25 cellular contexts compared by ENCODE assay signal in genomic region chr5:95599252-95599651, GRCh38. TPM values are rescaled to one million over a fixed set of nuclear protein-coding genes. Genes with fewer than 3 reads are reported as not detected.
DNase-seq lines count a peak whose midpoint lies in the region; ATAC-seq, FAIRE-seq and TF ChIP-seq lines count a peak whose summit lies in the region.
"Had no signal": no experiment of that assay in that cellular context is flagged by ENCODE, and none has a peak within 500 bp of the region (broad histone marks: within the 10 kb centered on the region; RNA-seq: fewer than 3 reads in every experiment).

No MANE protein-coding gene starts in this region.

- BruUV-seq in Panc1 (replicated peaks; lab: Mats Ljungman, UMichigan), result no TSS peak
- no TSS peak for BruUV-seq in PC-9 (replicated peaks; lab: Mats Ljungman, UMichigan)

- H3K27me3 ChIP-seq in GM23338 (ENCODE audit: insufficient read depth) (no peaks in the 10 kb centered on the region), Panc1 (ENCODE audit: control insufficient read depth, insufficient read depth, low read length) (no peaks in the 10 kb centered on the region), H1 (replicated peaks in 1 of 4; ENCODE audit: control insufficient read depth in 3 of 4, extremely low read depth in 1 of 4, insufficient read depth in 3 of 4, low read length in 3 of 4) (no peaks in the 10 kb centered on the region), mesendoderm (ENCODE audit: insufficient read depth, low read length, poor library complexity) (no peaks in the 10 kb centered on the region), PC-9 (ENCODE audit: insufficient read depth, low read depth) (no peaks in the 10 kb centered on the region)
- H3K27me3 ChIP-seq: BLaER1 treated with 17β-estradiol and CSF1 and Interleukin-3, amounts not matched to agents 10 nM and 100 nM had no signal

- H3K18ac ChIP-seq in H1 (ENCODE audit: extremely low read depth, low read length) (no peak overlapping the region), mesendoderm (ENCODE audit: low read length) (no peak overlapping the region)

- no peaks in the 10 kb centered on the region for H3K9me2 ChIP-seq in GM23338 (ENCODE audit: insufficient read depth)
- H3K9me2 ChIP-seq in PC-9 (ENCODE audit: insufficient read depth), result no peaks in the 10 kb centered on the region

- H3K36me3 Mint-ChIP-seq in GM23338 (ENCODE audit: low read depth), result no peaks in the 10 kb centered on the region
- H3K36me3 Mint-ChIP-seq in immature natural killer cell, result peaks cover 5 to 13% (median 8%) of the 10 kb centered on the region in 3 donors
- H3K36me3 Mint-ChIP-seq in osteocyte (ENCODE audit: unreplicated experiment), result peaks cover 14% of the 10 kb centered on the region

- H2BK15ac ChIP-seq in H1 (ENCODE audit: low read length) (no peak overlapping the region), mesendoderm (replicated peaks; ENCODE audit: low read depth) (no peak overlapping the region)

- H3K79me2 ChIP-seq in GM23338 (replicated peaks; ENCODE audit: insufficient read depth) (no peaks in the 10 kb centered on the region), H1 (ENCODE audit: control insufficient read depth in 1 of 2, insufficient read depth in 2 of 2, low read length in 2 of 2) (no peaks in the 10 kb centered on the region), mesendoderm (ENCODE audit: control insufficient read depth, insufficient read depth, low read length) (no peaks in the 10 kb centered on the region), PC-9 (ENCODE audit: low read depth) (no peaks in the 10 kb centered on the region)

- H2BK120ac ChIP-seq in H1 (replicated peaks; ENCODE audit: low read depth, low read length) (no peak overlapping the region), mesendoderm (ENCODE audit: low read depth, low read length) (no peak overlapping the region)

- H3K4me1 ChIP-seq in GM23338 (ENCODE audit: insufficient read depth) (no peaks in the 10 kb centered on the region), Panc1 (ENCODE audit: control insufficient read depth, insufficient read depth, low read length) (peaks cover 7% of the 10 kb centered on the region), H1 (replicated peaks in 1 of 4; ENCODE audit: control insufficient read depth in 3 of 4, insufficient read depth in 4 of 4, low read length in 3 of 4) (no peaks in the 10 kb centered on the region), mesendoderm (ENCODE audit: control insufficient read depth, low read depth, low read length) (no peaks in the 10 kb centered on the region), PC-9 (replicated peaks; ENCODE audit: insufficient read depth) (no peaks in the 10 kb centered on the region)
- H3K4me1 ChIP-seq: A549; BLaER1 treated with 17β-estradiol and CSF1 and Interleukin-3, amounts not matched to agents 10 nM and 100 nM; Caco-2 had no signal

- no peak overlapping the region for H2BK20ac ChIP-seq in H1 (ENCODE audit: low read length)

- TF ChIP-seq EP300 in H1 (IDR thresholded peaks at IDR 0.05; ENCODE audit: borderline replicate concordance in 1 of 2, low read depth in 2 of 2, low read length in 2 of 2), result no peak

- H3K23me2 ChIP-seq in H1 (ENCODE audit: low read depth, low read length), result no peaks in the 10 kb centered on the region

- H3K79me1 ChIP-seq in H1 (ENCODE audit: low read depth, low read length), result no peaks in the 10 kb centered on the region
- H3K79me1 ChIP-seq in mesendoderm (ENCODE audit: low read length), result no peaks in the 10 kb centered on the region

- no peaks in the 10 kb centered on the region for H3K4me1 Mint-ChIP-seq in GM23338
- no peaks in the 10 kb centered on the region for H3K4me1 Mint-ChIP-seq in immature natural killer cell
- H3K4me1 Mint-ChIP-seq in osteocyte (ENCODE audit: unreplicated experiment), result no peaks in the 10 kb centered on the region

- H3K9me3 ChIP-seq in Panc1 (ENCODE audit: control insufficient read depth, insufficient read depth, low read depth, low read length) (no peaks in the 10 kb centered on the region), H1 (ENCODE audit: insufficient read depth in 2 of 2, low read depth in 1 of 2, low read length in 1 of 2) (no peaks in the 10 kb centered on the region), PC-9 (ENCODE audit: insufficient read depth, low read depth) (no peaks in the 10 kb centered on the region)
- H3K9me3 ChIP-seq: A549; BLaER1 treated with 17β-estradiol and CSF1 and Interleukin-3, amounts not matched to agents 10 nM and 100 nM; Caco-2 had no signal

- H3K27ac Mint-ChIP-seq in GM23338, result no peak overlapping the region
- no peak overlapping the region for H3K27ac Mint-ChIP-seq in immature natural killer cell
- no peak overlapping the region for H3K27ac Mint-ChIP-seq in osteocyte (ENCODE audit: unreplicated experiment)

- peak in 1 of 2 experiments; percentile 52; a peak in 2 of 4 replicates for TF ChIP-seq CTCF in GM23338 (conservative IDR thresholded peaks at IDR 0.05; ENCODE audit: low read depth in 2 of 2)
- peak; percentile 19 for TF ChIP-seq CTCF in Panc1 (IDR thresholded peaks at IDR 0.05)
- peak in 2 of 3 experiments; percentile 10 to 22; a peak in 2 of 4 replicates for TF ChIP-seq CTCF in H1 (IDR thresholded peaks at IDR 0.05; ENCODE audit: control extremely low read depth in 1 of 3, insufficient read depth in 1 of 3, low read depth in 1 of 3, low read length in 3 of 3)
- no peak for TF ChIP-seq CTCF in PC-9 (conservative IDR thresholded peaks at IDR 0.05)
- TF ChIP-seq CTCF in osteocyte (IDR thresholded peaks at IDR 0.05), result no peak

- no peak overlapping the region for H4K91ac ChIP-seq in H1 (replicated peaks; ENCODE audit: insufficient read length, low read length)

- POLR2A ChIA-PET in Panc1 (lab: Charles Lee) (no interaction called here), H1 (lab: Charles Lee; ENCODE audit: partially characterized antibody) (no interaction called here), PC-9 (lab: Charles Lee; ENCODE audit: unreplicated experiment) (no interaction called here)

- no peaks in the 10 kb centered on the region for H4K20me1 ChIP-seq in GM23338 (replicated peaks; ENCODE audit: insufficient read depth)
- H4K20me1 ChIP-seq in H1 (replicated peaks in 1 of 2; ENCODE audit: control insufficient read depth in 1 of 2, insufficient read depth in 2 of 2, low read length in 2 of 2), result no peaks in the 10 kb centered on the region
- H4K20me1 ChIP-seq in PC-9 (ENCODE audit: insufficient read depth), result no peaks in the 10 kb centered on the region
- H4K20me1 ChIP-seq: BLaER1 treated with 17β-estradiol and CSF1 and Interleukin-3, amounts not matched to agents 10 nM and 100 nM had no signal

- H3K23ac ChIP-seq in H1 (ENCODE audit: insufficient read length), result no peak overlapping the region
- H3K23ac ChIP-seq in mesendoderm (ENCODE audit: low read length), result no peak overlapping the region

- H3K4me3 Mint-ChIP-seq in GM23338, result no peak overlapping the region
- H3K4me3 Mint-ChIP-seq in immature natural killer cell, result no peak overlapping the region
- H3K4me3 Mint-ChIP-seq in osteocyte (ENCODE audit: unreplicated experiment), result no peak overlapping the region
- H3K4me3 Mint-ChIP-seq: CD4-positive, alpha-beta memory T cell had no signal

- no peak overlapping the region for H3K56ac ChIP-seq in H1 (replicated peaks; ENCODE audit: insufficient read length, low read depth, low read length)
- no peak overlapping the region for H3K56ac ChIP-seq in mesendoderm (ENCODE audit: low read length)

- intact Hi-C loops in Panc1 (cut with micrococcal nuclease; ENCODE audit: unreplicated experiment) (no loop called here), PC-9 (cut with micrococcal nuclease; ENCODE audit: unreplicated experiment) (no loop called here)

- no peak overlapping the region for H4K5ac ChIP-seq in H1 (ENCODE audit: insufficient read length, low read depth, low read length)
- H4K5ac ChIP-seq in mesendoderm (ENCODE audit: low read length), result no peak overlapping the region

- H3K4me2 ChIP-seq in GM23338, result no peak overlapping the region
- H3K4me2 ChIP-seq in H1 (ENCODE audit: insufficient read depth in 1 of 2, low read depth in 2 of 2, low read length in 2 of 2), result no peak overlapping the region
- H3K4me2 ChIP-seq in mesendoderm (ENCODE audit: low read length), result no peak overlapping the region
- no peak overlapping the region for H3K4me2 ChIP-seq in PC-9
- H3K4me2 ChIP-seq: A549; BLaER1 treated with 17β-estradiol and CSF1 and Interleukin-3, amounts not matched to agents 10 nM and 100 nM; KMS-11 had no signal

- H3K4me3 ChIP-seq in GM23338 (no peak overlapping the region), Panc1 (ENCODE audit: low read depth in 2 of 2, low read length in 2 of 2) (no peak overlapping the region), H1 (ENCODE audit: extremely low read depth in 1 of 4, insufficient read depth in 2 of 4, low read depth in 3 of 4, low read length in 4 of 4) (no peak overlapping the region), mesendoderm (ENCODE audit: low read length) (no peak overlapping the region), PC-9 (no peak overlapping the region)
- H3K4me3 ChIP-seq: A549; BLaER1 treated with 17β-estradiol and CSF1 and Interleukin-3, amounts not matched to agents 10 nM and 100 nM had no signal

- CTCF ChIA-PET in Panc1 (lab: Charles Lee), result no interaction called here
- CTCF ChIA-PET in H1 (lab: Charles Lee; ENCODE audit: partially characterized antibody), result interaction anchor here (0.7 kb wide), 1 partner anchor 10 kb away, joined by 3 read pairs; no protein-coding TSS in a partner anchor
- CTCF ChIA-PET in PC-9 (lab: Charles Lee), result no interaction called here

- no peak overlapping the region for H3K9ac ChIP-seq in H1 (replicated peaks in 1 of 4; ENCODE audit: extremely low read depth in 1 of 4, low read depth in 3 of 4, low read length in 3 of 4)
- H3K9ac ChIP-seq in mesendoderm (ENCODE audit: low read length), result no peak overlapping the region
- H3K9ac ChIP-seq: BLaER1 treated with 17β-estradiol and CSF1 and Interleukin-3, amounts not matched to agents 10 nM and 100 nM; KMS-11 had no signal

- DNase-seq in GM23338 (ENCODE audit: low spot score), result peak; percentile 8
- DNase-seq in Panc1 (ENCODE audit: low read depth, low spot score), result no peak
- DNase-seq in H1 (ENCODE audit: low read depth in 1 of 2, low spot score in 2 of 2), result no peak
- DNase-seq in mesendoderm, result peak; percentile 23
- DNase-seq in immature natural killer cell, result no peak
- DNase-seq in PC-9, result no peak
- no peak for DNase-seq in osteocyte (ENCODE audit: extremely low spot score, unreplicated experiment)
- DNase-seq: AML-193; Caco-2; CD4-positive, alpha-beta memory T cell; MM.1S; NCI-H2029; NCI-H446 treated with DMSO at 0.1 percent for 48 hours; NCI-H526; NCI-H82; NK-92 treated with Interleukin-12 subunit alpha and Interleukin-12 subunit beta, amount 100 ng/mL, for 24 hours; PC-3; Right ventricle myocardium superior; RPMI8226 had no signal

- TF ChIP-seq POLR2A in H1 (IDR thresholded peaks at IDR 0.05; ENCODE audit: control extremely low read depth in 1 of 2, low read depth in 2 of 2, low read length in 2 of 2), result no peak

- H2AK5ac ChIP-seq in H1 (ENCODE audit: low read depth, low read length), result no peak overlapping the region
- no peak overlapping the region for H2AK5ac ChIP-seq in mesendoderm (ENCODE audit: low read length)

- no peak for FAIRE-seq in H1 (lab: Jason Lieb, UNC)
- FAIRE-seq: A549, G401.6, H54 had no signal

- H3K27me3 Mint-ChIP-seq in GM23338 (ENCODE audit: insufficient read depth, low read depth, poor library complexity), result no peaks in the 10 kb centered on the region
- H3K27me3 Mint-ChIP-seq in immature natural killer cell (ENCODE audit: low read depth in 3 of 3), result no peaks in the 10 kb centered on the region
- no peaks in the 10 kb centered on the region for H3K27me3 Mint-ChIP-seq in osteocyte (ENCODE audit: unreplicated experiment)
- H3K27me3 Mint-ChIP-seq: CD4-positive, alpha-beta memory T cell had no signal

- peak; percentile 16 to 36; a peak in 1 of 4 replicates for TF ChIP-seq RAD21 in H1 (IDR thresholded peaks at IDR 0.05 in 1 of 2, conservative IDR thresholded peaks at IDR 0.05 in 1 of 2; ENCODE audit: low read depth in 2 of 2, low read length in 2 of 2)

- no peaks in the 10 kb centered on the region for H3F3A ChIP-seq in GM23338 (replicated peaks; ENCODE audit: low read depth)
- no peaks in the 10 kb centered on the region for H3F3A ChIP-seq in PC-9 (ENCODE audit: insufficient read depth, low read depth)

- no peak overlapping the region for H2BK12ac ChIP-seq in H1 (ENCODE audit: low read depth, low read length)

- H4K8ac ChIP-seq in H1 (ENCODE audit: extremely low read depth, insufficient read depth, low read length) (no peak overlapping the region), mesendoderm (ENCODE audit: low read depth, low read length) (no peak overlapping the region)

- H3K27ac ChIP-seq in GM23338 (ENCODE audit: low read depth) (no peak overlapping the region), Panc1 (ENCODE audit: low read length) (no peak overlapping the region), H1 (ENCODE audit: low read depth, low read length) (no peak overlapping the region), mesendoderm (ENCODE audit: low read depth, low read length) (no peak overlapping the region), PC-9 (no peak overlapping the region)
- H3K27ac ChIP-seq: A549; BLaER1 treated with 17β-estradiol and CSF1 and Interleukin-3, amounts not matched to agents 10 nM and 100 nM; KMS-11 had no signal

- H3K9me3 Mint-ChIP-seq in GM23338, result no peaks in the 10 kb centered on the region
- no peaks in the 10 kb centered on the region for H3K9me3 Mint-ChIP-seq in immature natural killer cell
- H3K9me3 Mint-ChIP-seq in osteocyte (ENCODE audit: unreplicated experiment), result no peaks in the 10 kb centered on the region
- H3K9me3 Mint-ChIP-seq: CD4-positive, alpha-beta memory T cell had no signal

- H3K14ac ChIP-seq in H1 (ENCODE audit: insufficient read length), result no peak overlapping the region

- H2BK5ac ChIP-seq in H1 (ENCODE audit: low read depth, low read length), result no peak overlapping the region
- no peak overlapping the region for H2BK5ac ChIP-seq in mesendoderm (ENCODE audit: low read length)

- in situ Hi-C loops in Panc1 (cut with HindIII; ENCODE audit: low pct_unique_long_range_greater_than_20kb, low sequenced_read_pairs), result no loop called here

- H3K36me3 ChIP-seq in GM23338 (ENCODE audit: insufficient read depth) (no peaks in the 10 kb centered on the region), Panc1 (ENCODE audit: control insufficient read depth, insufficient read depth, low read length) (no peaks in the 10 kb centered on the region), H1 (ENCODE audit: control insufficient read depth in 2 of 4, insufficient read depth in 4 of 4, low read length in 3 of 4) (no peaks in the 10 kb centered on the region; a peak in 2 of 8 replicates), mesendoderm (ENCODE audit: control insufficient read depth, insufficient read depth, low read length) (no peaks in the 10 kb centered on the region), PC-9 (ENCODE audit: low read depth) (no peaks in the 10 kb centered on the region)

- H2AFZ ChIP-seq in GM23338 (no peak overlapping the region), H1 (ENCODE audit: low read length) (no peak overlapping the region), PC-9 (no peak overlapping the region)

- WGBS in H1 (ENCODE audit: extremely low coverage in 1 of 2, insufficient coverage in 1 of 2, insufficient read length in 1 of 2, insufficient replicate concordance in 2 of 2, low coverage in 1 of 2, low lambda C conversion rate in 2 of 2, missing lambda C conversion rate in 1 of 2), 2 experiments, result 100% methylated on average over 1 of the region's 1 CpG; no CpG with 5 or more reads in 1 of the 2 experiments
- WGBS in mesendoderm (ENCODE audit: extremely low coverage, insufficient coverage, low lambda C conversion rate), result no CpG with 5 or more reads among the region's 1 CpG

- H3K4ac ChIP-seq in H1 (replicated peaks; ENCODE audit: insufficient read length, low read depth, low read length) (no peak overlapping the region), mesendoderm (ENCODE audit: low read depth, low read length) (no peak overlapping the region)

- ATAC-seq in GM23338 (peak; percentile 43; the same call in 2 of the 3 replicates), Panc1 (no peak), HG02938 (IDR thresholded peaks at IDR 0.05; ENCODE audit: unreplicated experiment) (no peak)
- ATAC-seq: A549, PC-3 had no signal

RNA-seq across cellular contexts. Expression of gene GPR150, which starts 20.6 kb away (rescaled TPM):
- total RNA-seq in GM23338 (2014; rRNA removed; shearing (Covaris generic)), result 0.21 TPM in 1 of 2 replicates, not detected in the other
- polyA plus RNA-seq in GM23338 (2016; fragmentation: Nextera tagmentation; extraction: Ambion mirVana) (0.10 and 0.47 TPM in 2 replicates), H1 (2011; rRNA removed) (0.14 and 0.27 TPM in 2 replicates), immature natural killer cell (1 to 10 TPM in 2 of 3 donors, under 1 TPM in 1; 0.94 to 1.9 (median 1.2) TPM)
- total RNA-seq in Panc1 (2021; ENCODE audit: unreplicated experiment) (0.54 TPM), PC-9 (2021) (0.17 TPM in 1 of 2 replicates, not detected in the other), osteocyte (0.16 and 0.21 TPM in 2 replicates)
- polyA plus RNA-seq in Panc1 (2012; ENCODE audit: insufficient read length), result 0.57 TPM
- not detected in 2 replicates for total RNA-seq in H1 (2021; fragmentation: NEBNext Ultra II Directional; extraction: Animal tissue kit (Norgen Biotek cat#: 25700))
- polyA plus RNA-seq in H1 (2011; cell fraction: cytosol; rRNA removed), result 0.26 TPM
- 0.54 TPM for polyA plus RNA-seq in H1 (2011; cell fraction: nucleus; rRNA removed)
- polyA plus RNA-seq in H1 (2012, experiment 1 of 2), result 0.08 to 0.15 TPM (median 0.08 TPM) in 3 of 4 replicates, not detected in the other
- polyA plus RNA-seq in H1 (2012, experiment 2 of 2), result 0.14 TPM
- polyA plus RNA-seq in H1 (2013, experiment 1 of 2), result 0.10 TPM
- 0.17 TPM for polyA plus RNA-seq in H1 (2013, experiment 2 of 2)
- polyA minus RNA-seq in H1 (2011; rRNA and poly(A)+ RNA removed), result 0.07 TPM in 1 of 2 replicates, not detected in the other
- not detected for polyA minus RNA-seq in H1 (2011; cell fraction: cytosol; rRNA and poly(A)+ RNA removed)
- polyA minus RNA-seq in H1 (2011; cell fraction: nucleus; rRNA and poly(A)+ RNA removed), result 0.50 TPM
- polyA plus RNA-seq in mesendoderm (2013, experiment 1 of 2), result 0.03 TPM
- polyA plus RNA-seq in mesendoderm (2013, experiment 2 of 2), result 0.06 TPM
- total RNA-seq: PC-3, Right ventricle myocardium superior had no signal

RNA-seq across cellular contexts. Expression of gene ARSK, which starts 44.4 kb away (rescaled TPM):
- 23.2 and 25.1 TPM in 2 replicates for total RNA-seq in GM23338 (2014; rRNA removed; shearing (Covaris generic))
- 40.8 and 43.7 TPM in 2 replicates for polyA plus RNA-seq in GM23338 (2016; fragmentation: Nextera tagmentation; extraction: Ambion mirVana)
- 13.7 TPM for total RNA-seq in Panc1 (2021; ENCODE audit: unreplicated experiment)
- polyA plus RNA-seq in Panc1 (2012; ENCODE audit: insufficient read length), result 7.2 TPM
- total RNA-seq in H1 (2021; fragmentation: NEBNext Ultra II Directional; extraction: Animal tissue kit (Norgen Biotek cat#: 25700)), result 12.8 and 14.1 TPM in 2 replicates
- polyA plus RNA-seq in H1 (2011; rRNA removed), result 6.1 and 8.4 TPM in 2 replicates
- polyA plus RNA-seq in H1 (2011; cell fraction: cytosol; rRNA removed), result 10.1 TPM
- polyA plus RNA-seq in H1 (2011; cell fraction: nucleus; rRNA removed), result 3.1 TPM
- 6.8 to 12.4 TPM (median 8.5 TPM) in 4 replicates for polyA plus RNA-seq in H1 (2012, experiment 1 of 2)
- polyA plus RNA-seq in H1 (2012, experiment 2 of 2), result 2.9 TPM
- polyA plus RNA-seq in H1 (2013, experiment 1 of 2), result 27.9 TPM
- polyA plus RNA-seq in H1 (2013, experiment 2 of 2), result 28.3 TPM
- 10.3 and 11.1 TPM in 2 replicates for polyA minus RNA-seq in H1 (2011; rRNA and poly(A)+ RNA removed)
- 7.0 TPM for polyA minus RNA-seq in H1 (2011; cell fraction: cytosol; rRNA and poly(A)+ RNA removed)
- polyA minus RNA-seq in H1 (2011; cell fraction: nucleus; rRNA and poly(A)+ RNA removed), result 10.7 TPM
- polyA plus RNA-seq in mesendoderm (2013, experiment 1 of 2), result 9.5 TPM
- 9.1 TPM for polyA plus RNA-seq in mesendoderm (2013, experiment 2 of 2)
- polyA plus RNA-seq in immature natural killer cell, result 10 to 100 TPM; 11.0 to 14.7 (median 11.8) TPM
- total RNA-seq in PC-9 (2021), result 5.2 and 5.8 TPM in 2 replicates
- total RNA-seq in osteocyte, result 9.4 and 10.7 TPM in 2 replicates

RNA-seq across cellular contexts. Expression of gene SKIC3, which starts 44.5 kb away (rescaled TPM):
- 65.3 and 75.1 TPM in 2 replicates for total RNA-seq in GM23338 (2014; rRNA removed; shearing (Covaris generic))
- polyA plus RNA-seq in GM23338 (2016; fragmentation: Nextera tagmentation; extraction: Ambion mirVana) (111 and 119 TPM in 2 replicates), H1 (2011; rRNA removed) (8.1 and 13.7 TPM in 2 replicates), immature natural killer cell (10 to 100 TPM; 34.4 to 52.7 (median 50.2) TPM)
- total RNA-seq in Panc1 (2021; ENCODE audit: unreplicated experiment) (69.1 TPM), PC-9 (2021) (43.7 and 50.7 TPM in 2 replicates), osteocyte (102 and 115 TPM in 2 replicates)
- polyA plus RNA-seq in Panc1 (2012; ENCODE audit: insufficient read length), result 22.4 TPM
- total RNA-seq in H1 (2021; fragmentation: NEBNext Ultra II Directional; extraction: Animal tissue kit (Norgen Biotek cat#: 25700)), result 46.5 and 53.7 TPM in 2 replicates
- polyA plus RNA-seq in H1 (2011; cell fraction: cytosol; rRNA removed), result 21.4 TPM
- polyA plus RNA-seq in H1 (2011; cell fraction: nucleus; rRNA removed), result 16.6 TPM
- 19.0 to 35.0 TPM (median 24.2 TPM) in 4 replicates for polyA plus RNA-seq in H1 (2012, experiment 1 of 2)
- 1.8 TPM for polyA plus RNA-seq in H1 (2012, experiment 2 of 2)
- 38.0 TPM for polyA plus RNA-seq in H1 (2013, experiment 1 of 2)
- polyA plus RNA-seq in H1 (2013, experiment 2 of 2), result 37.6 TPM
- polyA minus RNA-seq in H1 (2011; rRNA and poly(A)+ RNA removed), result 50.8 and 89.3 TPM in 2 replicates
- 19.7 TPM for polyA minus RNA-seq in H1 (2011; cell fraction: cytosol; rRNA and poly(A)+ RNA removed)
- polyA minus RNA-seq in H1 (2011; cell fraction: nucleus; rRNA and poly(A)+ RNA removed), result 132 TPM
- 27.3 TPM for polyA plus RNA-seq in mesendoderm (2013, experiment 1 of 2)
- 28.0 TPM for polyA plus RNA-seq in mesendoderm (2013, experiment 2 of 2)

RNA-seq across cellular contexts. Expression of gene RFESD, which starts 47.3 kb away (rescaled TPM):
- 2.4 and 6.3 TPM in 2 replicates for total RNA-seq in GM23338 (2014; rRNA removed; shearing (Covaris generic))
- 6.9 and 7.1 TPM in 2 replicates for polyA plus RNA-seq in GM23338 (2016; fragmentation: Nextera tagmentation; extraction: Ambion mirVana)
- 2.2 TPM for total RNA-seq in Panc1 (2021; ENCODE audit: unreplicated experiment)
- 1.2 TPM for polyA plus RNA-seq in Panc1 (2012; ENCODE audit: insufficient read length)
- 2.0 and 4.3 TPM in 2 replicates for total RNA-seq in H1 (2021; fragmentation: NEBNext Ultra II Directional; extraction: Animal tissue kit (Norgen Biotek cat#: 25700))
- polyA plus RNA-seq in H1 (2011; rRNA removed), result 1.0 and 1.7 TPM in 2 replicates
- polyA plus RNA-seq in H1 (2011; cell fraction: cytosol; rRNA removed), result 2.6 TPM
- polyA plus RNA-seq in H1 (2011; cell fraction: nucleus; rRNA removed), result 0.67 TPM
- polyA plus RNA-seq in H1 (2012, experiment 1 of 2), result 2.7 to 4.0 TPM (median 3.6 TPM) in 4 replicates
- polyA plus RNA-seq in H1 (2012, experiment 2 of 2), result 2.0 TPM
- 4.6 TPM for polyA plus RNA-seq in H1 (2013, experiment 1 of 2)
- polyA plus RNA-seq in H1 (2013, experiment 2 of 2), result 3.1 TPM
- polyA minus RNA-seq in H1 (2011; rRNA and poly(A)+ RNA removed), result 2.1 and 3.9 TPM in 2 replicates
- 4.4 TPM for polyA minus RNA-seq in H1 (2011; cell fraction: cytosol; rRNA and poly(A)+ RNA removed)
- 4.4 TPM for polyA minus RNA-seq in H1 (2011; cell fraction: nucleus; rRNA and poly(A)+ RNA removed)
- polyA plus RNA-seq in mesendoderm (2013, experiment 1 of 2), result 2.8 TPM
- 2.2 TPM for polyA plus RNA-seq in mesendoderm (2013, experiment 2 of 2)
- 1 to 10 TPM in 2 of 3 donors, under 1 TPM in 1; 0.98 to 9.3 (median 2.4) TPM for polyA plus RNA-seq in immature natural killer cell
- total RNA-seq in PC-9 (2021), result 4.6 and 5.0 TPM in 2 replicates
- total RNA-seq in osteocyte, result 1.7 and 2.3 TPM in 2 replicates

Comparison
In these comparisons a context has a peak if more than half of its experiments do, and no peak if none do; other contexts are left out.
1. DNase-seq: peak in GM23338 (single experiment) and mesendoderm (single experiment); none in Panc1 (single experiment), H1 (0 of 2), immature natural killer cell (0 of 3), PC-9 (0 of 2) and osteocyte (single experiment).
2. CTCF ChIP-seq: peak in Panc1 (single experiment) and H1 (2 of 3); none in PC-9 (single experiment) and osteocyte (single experiment).